In the genomic region with DNA sequence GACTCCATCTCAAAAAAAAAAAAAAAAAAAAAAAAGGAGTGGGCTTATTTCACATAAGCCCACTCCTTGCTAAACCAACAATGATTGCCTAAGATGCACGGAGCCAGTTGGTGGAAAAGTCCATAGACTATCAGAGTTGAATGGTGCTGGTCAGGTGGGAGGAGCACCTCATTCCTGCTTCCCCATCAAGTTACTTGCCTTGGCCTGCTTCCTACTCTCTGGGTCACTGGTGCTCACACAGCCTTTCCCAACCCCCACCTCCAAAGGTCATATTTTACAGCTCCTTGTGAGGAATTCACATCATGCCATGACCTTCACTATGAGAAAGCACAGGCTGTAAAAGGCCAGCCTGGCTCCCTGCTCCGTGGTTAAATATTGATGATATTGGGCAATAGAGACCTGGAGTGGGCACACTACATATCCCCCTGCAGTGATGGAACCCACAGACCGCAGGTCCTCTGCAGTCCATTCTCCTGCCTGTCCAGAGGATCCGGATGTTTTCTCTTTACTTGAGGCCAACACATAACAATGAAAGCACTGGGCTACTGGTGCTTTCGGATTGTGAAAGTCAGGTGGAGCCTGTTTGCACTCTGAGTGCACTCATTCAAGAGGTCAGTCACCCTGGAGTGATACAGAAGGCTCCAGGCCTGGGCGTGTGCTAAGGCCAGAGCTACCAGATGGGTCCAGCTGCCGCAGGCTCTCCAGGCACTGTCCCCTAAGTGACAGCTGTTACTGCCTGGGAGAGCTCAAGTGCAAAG, we compare ENCODE assay signal across 1 cellular context.
TF ChIP-seq lines count a peak whose summit lies in the region.

Gene SLC51B, plus strand, starts transcription at position 664 of the 758 bp plus-strand sequence. CDS start 4,618 bp downstream, outside the sequence.

TF ChIP-seq in GM23338, 12 proteins besides CTCF, POLR2A, EP300 and RAD21:
- TF ChIP-seq ETS1 (IDR thresholded peaks at IDR 0.05) (no peak), JUNB (IDR thresholded peaks at IDR 0.05; ENCODE audit: unreplicated experiment) (no peak), ZNF331 (CRISPR knock-in tag; IDR thresholded peaks at IDR 0.05; ENCODE audit: low read depth) (no peak), NANOG (IDR thresholded peaks at IDR 0.05; ENCODE audit: borderline replicate concordance) (no peak), ZNF114 (CRISPR knock-in tag; IDR thresholded peaks at IDR 0.05) (no peak), CREB1 (CRISPR knock-in tag; IDR thresholded peaks at IDR 0.05; ENCODE audit: low read depth) (no peak), STAT1 (IDR thresholded peaks at IDR 0.05; ENCODE audit: unreplicated experiment) (no peak), POLR2AphosphoS5 (IDR thresholded peaks at IDR 0.05; ENCODE audit: low read depth) (no peak), EZH2 (IDR thresholded peaks at IDR 0.05; ENCODE audit: low read depth, unreplicated experiment) (no peak), EZH2phosphoT487 (IDR thresholded peaks at IDR 0.05; ENCODE audit: unreplicated experiment) (no peak)
- TF ChIP-seq, protein P1, sequence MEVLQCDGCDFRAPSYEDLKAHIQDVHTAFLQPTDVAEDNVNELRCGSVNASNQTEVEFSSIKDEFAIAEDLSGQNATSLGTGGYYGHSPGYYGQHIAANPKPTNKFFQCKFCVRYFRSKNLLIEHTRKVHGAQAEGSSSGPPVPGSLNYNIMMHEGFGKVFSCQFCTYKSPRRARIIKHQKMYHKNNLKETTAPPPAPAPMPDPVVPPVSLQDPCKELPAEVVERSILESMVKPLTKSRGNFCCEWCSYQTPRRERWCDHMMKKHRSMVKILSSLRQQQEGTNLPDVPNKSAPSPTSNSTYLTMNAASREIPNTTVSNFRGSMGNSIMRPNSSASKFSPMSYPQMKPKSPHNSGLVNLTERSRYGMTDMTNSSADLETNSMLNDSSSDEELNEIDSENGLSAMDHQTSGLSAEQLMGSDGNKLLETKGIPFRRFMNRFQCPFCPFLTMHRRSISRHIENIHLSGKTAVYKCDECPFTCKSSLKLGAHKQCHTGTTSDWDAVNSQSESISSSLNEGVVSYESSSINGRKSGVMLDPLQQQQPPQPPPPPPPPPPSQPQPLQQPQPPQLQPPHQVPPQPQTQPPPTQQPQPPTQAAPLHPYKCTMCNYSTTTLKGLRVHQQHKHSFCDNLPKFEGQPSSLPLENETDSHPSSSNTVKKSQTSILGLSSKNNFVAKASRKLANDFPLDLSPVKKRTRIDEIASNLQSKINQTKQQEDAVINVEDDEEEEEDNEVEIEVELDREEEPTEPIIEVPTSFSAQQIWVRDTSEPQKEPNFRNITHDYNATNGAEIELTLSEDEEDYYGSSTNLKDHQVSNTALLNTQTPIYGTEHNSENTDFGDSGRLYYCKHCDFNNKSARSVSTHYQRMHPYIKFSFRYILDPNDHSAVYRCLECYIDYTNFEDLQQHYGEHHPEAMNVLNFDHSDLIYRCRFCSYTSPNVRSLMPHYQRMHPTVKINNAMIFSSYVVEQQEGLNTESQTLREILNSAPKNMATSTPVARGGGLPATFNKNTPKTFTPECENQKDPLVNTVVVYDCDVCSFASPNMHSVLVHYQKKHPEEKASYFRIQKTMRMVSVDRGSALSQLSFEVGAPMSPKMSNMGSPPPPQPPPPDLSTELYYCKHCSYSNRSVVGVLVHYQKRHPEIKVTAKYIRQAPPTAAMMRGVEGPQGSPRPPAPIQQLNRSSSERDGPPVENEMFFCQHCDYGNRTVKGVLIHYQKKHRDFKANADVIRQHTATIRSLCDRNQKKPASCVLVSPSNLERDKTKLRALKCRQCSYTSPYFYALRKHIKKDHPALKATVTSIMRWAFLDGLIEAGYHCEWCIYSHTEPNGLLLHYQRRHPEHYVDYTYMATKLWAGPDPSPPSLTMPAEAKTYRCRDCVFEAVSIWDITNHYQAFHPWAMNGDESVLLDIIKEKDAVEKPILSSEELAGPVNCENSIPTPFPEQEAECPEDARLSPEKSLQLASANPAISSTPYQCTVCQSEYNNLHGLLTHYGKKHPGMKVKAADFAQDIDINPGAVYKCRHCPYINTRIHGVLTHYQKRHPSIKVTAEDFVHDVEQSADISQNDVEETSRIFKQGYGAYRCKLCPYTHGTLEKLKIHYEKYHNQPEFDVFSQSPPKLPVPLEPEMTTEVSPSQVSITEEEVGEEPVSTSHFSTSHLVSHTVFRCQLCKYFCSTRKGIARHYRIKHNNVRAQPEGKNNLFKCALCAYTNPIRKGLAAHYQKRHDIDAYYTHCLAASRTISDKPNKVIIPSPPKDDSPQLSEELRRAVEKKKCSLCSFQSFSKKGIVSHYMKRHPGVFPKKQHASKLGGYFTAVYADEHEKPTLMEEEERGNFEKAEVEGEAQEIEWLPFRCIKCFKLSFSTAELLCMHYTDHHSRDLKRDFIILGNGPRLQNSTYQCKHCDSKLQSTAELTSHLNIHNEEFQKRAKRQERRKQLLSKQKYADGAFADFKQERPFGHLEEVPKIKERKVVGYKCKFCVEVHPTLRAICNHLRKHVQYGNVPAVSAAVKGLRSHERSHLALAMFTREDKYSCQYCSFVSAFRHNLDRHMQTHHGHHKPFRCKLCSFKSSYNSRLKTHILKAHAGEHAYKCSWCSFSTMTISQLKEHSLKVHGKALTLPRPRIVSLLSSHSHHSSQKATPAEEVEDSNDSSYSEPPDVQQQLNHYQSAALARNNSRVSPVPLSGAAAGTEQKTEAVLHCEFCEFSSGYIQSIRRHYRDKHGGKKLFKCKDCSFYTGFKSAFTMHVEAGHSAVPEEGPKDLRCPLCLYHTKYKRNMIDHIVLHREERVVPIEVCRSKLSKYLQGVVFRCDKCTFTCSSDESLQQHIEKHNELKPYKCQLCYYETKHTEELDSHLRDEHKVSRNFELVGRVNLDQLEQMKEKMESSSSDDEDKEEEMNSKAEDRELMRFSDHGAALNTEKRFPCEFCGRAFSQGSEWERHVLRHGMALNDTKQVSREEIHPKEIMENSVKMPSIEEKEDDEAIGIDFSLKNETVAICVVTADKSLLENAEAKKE (CRISPR knock-in tag; IDR thresholded peaks at IDR 0.05): no peak
- TF ChIP-seq, protein P2, sequence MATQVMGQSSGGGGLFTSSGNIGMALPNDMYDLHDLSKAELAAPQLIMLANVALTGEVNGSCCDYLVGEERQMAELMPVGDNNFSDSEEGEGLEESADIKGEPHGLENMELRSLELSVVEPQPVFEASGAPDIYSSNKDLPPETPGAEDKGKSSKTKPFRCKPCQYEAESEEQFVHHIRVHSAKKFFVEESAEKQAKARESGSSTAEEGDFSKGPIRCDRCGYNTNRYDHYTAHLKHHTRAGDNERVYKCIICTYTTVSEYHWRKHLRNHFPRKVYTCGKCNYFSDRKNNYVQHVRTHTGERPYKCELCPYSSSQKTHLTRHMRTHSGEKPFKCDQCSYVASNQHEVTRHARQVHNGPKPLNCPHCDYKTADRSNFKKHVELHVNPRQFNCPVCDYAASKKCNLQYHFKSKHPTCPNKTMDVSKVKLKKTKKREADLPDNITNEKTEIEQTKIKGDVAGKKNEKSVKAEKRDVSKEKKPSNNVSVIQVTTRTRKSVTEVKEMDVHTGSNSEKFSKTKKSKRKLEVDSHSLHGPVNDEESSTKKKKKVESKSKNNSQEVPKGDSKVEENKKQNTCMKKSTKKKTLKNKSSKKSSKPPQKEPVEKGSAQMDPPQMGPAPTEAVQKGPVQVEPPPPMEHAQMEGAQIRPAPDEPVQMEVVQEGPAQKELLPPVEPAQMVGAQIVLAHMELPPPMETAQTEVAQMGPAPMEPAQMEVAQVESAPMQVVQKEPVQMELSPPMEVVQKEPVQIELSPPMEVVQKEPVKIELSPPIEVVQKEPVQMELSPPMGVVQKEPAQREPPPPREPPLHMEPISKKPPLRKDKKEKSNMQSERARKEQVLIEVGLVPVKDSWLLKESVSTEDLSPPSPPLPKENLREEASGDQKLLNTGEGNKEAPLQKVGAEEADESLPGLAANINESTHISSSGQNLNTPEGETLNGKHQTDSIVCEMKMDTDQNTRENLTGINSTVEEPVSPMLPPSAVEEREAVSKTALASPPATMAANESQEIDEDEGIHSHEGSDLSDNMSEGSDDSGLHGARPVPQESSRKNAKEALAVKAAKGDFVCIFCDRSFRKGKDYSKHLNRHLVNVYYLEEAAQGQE (IDR thresholded peaks at IDR 0.05; ENCODE audit: unreplicated experiment): no peak
TF ChIP-seq in GM23338: peak in this region for 0.
